In genomic region chr12:2118481-2119255, GRCh38 we compare ENCODE assay signal across 27 cellular contexts.
A peak's percentile ranks its signal among the peaks of the same experiment; 100 is the strongest.
DNase-seq lines count a peak whose midpoint lies in the region; ATAC-seq and TF ChIP-seq lines count a peak whose summit lies in the region.
"Had no signal": no experiment of that assay in that cellular context is flagged by ENCODE, and none has a peak within 500 bp of the region (broad histone marks: within the 10 kb centered on the region; RNA-seq: fewer than 3 reads in every experiment).

No MANE protein-coding gene starts in this region.

- H3K27me3 ChIP-seq in esophagus squamous epithelium (no peaks in the 10 kb centered on the region), right atrium auricular region (no peaks in the 10 kb centered on the region), spleen (replicated peaks in 1 of 7) (no peaks in the 10 kb centered on the region), neural progenitor cell (no peaks in the 10 kb centered on the region)
- H3K27me3 ChIP-seq: body of pancreas, dorsolateral prefrontal cortex, gastrocnemius medialis, neutrophil had no signal

- H3K36me3 Mint-ChIP-seq in neural progenitor cell: no peaks in the 10 kb centered on the region

- peaks cover 13% of the 10 kb centered on the region for H3K4me1 Mint-ChIP-seq in neural progenitor cell
- H3K4me1 Mint-ChIP-seq: activated naive CD8-positive, alpha-beta T cell treated with anti-CD3 and anti-CD28 coated beads, Interleukin-2, amount 50 U/mL, for 24 hours had no signal

- H3K4me1 ChIP-seq in esophagus squamous epithelium (peaks cover 0 to 31% (median 0%) of the 10 kb centered on the region in 3 donors), right atrium auricular region (peaks cover 0 to 23% of the 10 kb centered on the region in 2 donors), spleen (peaks cover 0 to 8% (median 0%) of the 10 kb centered on the region in 6 donors), neural progenitor cell (no peaks in the 10 kb centered on the region)
- H3K4me1 ChIP-seq: gastrocnemius medialis had no signal

- peak overlapping the region; percentile 48 to 76 (median 60) for H3K27ac ChIP-seq in esophagus squamous epithelium
- H3K27ac ChIP-seq in right atrium auricular region: peak overlapping the region; percentile 34 to 55
- H3K27ac ChIP-seq in spleen: no peak overlapping the region
- H3K27ac ChIP-seq in neural progenitor cell: no peak overlapping the region
- H3K27ac ChIP-seq: body of pancreas, gastrocnemius medialis, neutrophil had no signal

- intact Hi-C loops in esophagus squamous epithelium (cut with DNase I) (no loop called here), spleen (cut with DNase I; ENCODE audit: low total_unique reads) (no loop called here)

- no peak overlapping the region for H3K4me2 ChIP-seq in neural progenitor cell
- H3K4me2 ChIP-seq: GM23338 had no signal

- no peaks in the 10 kb centered on the region for H3F3A ChIP-seq in neural progenitor cell (ENCODE audit: low read depth)

- H3K27ac Mint-ChIP-seq in neural progenitor cell: no peak overlapping the region
- H3K27ac Mint-ChIP-seq: activated naive CD8-positive, alpha-beta T cell treated with anti-CD3 and anti-CD28 coated beads, Interleukin-2, amount 50 U/mL, for 24 hours; GM23338; HFFc6 had no signal

- H3K27me3 Mint-ChIP-seq in neural progenitor cell (ENCODE audit: insufficient read depth, low read depth): peaks cover 3% of the 10 kb centered on the region
- H3K27me3 Mint-ChIP-seq: activated naive CD8-positive, alpha-beta T cell treated with anti-CD3 and anti-CD28 coated beads, Interleukin-2, amount 50 U/mL, for 24 hours had no signal

- no peak overlapping the region for H2AFZ ChIP-seq in neural progenitor cell (replicated peaks)
- H2AFZ ChIP-seq: GM23338 had no signal

- no peak overlapping the region for H3K4me3 Mint-ChIP-seq in neural progenitor cell
- H3K4me3 Mint-ChIP-seq: activated naive CD8-positive, alpha-beta T cell treated with anti-CD3 and anti-CD28 coated beads, Interleukin-2, amount 50 U/mL, for 24 hours; GM23338; HFFc6 had no signal

- no peak overlapping the region for H3K4me3 ChIP-seq in esophagus squamous epithelium
- no peak overlapping the region for H3K4me3 ChIP-seq in right atrium auricular region
- no peak overlapping the region for H3K4me3 ChIP-seq in spleen
- no peak overlapping the region for H3K4me3 ChIP-seq in neural progenitor cell
- H3K4me3 ChIP-seq: body of pancreas, dorsolateral prefrontal cortex, gastrocnemius medialis, GM23338 had no signal

- ATAC-seq in GM21737 (IDR thresholded peaks at IDR 0.05; ENCODE audit: unreplicated experiment): no peak
- ATAC-seq in HG03469 (IDR thresholded peaks at IDR 0.05; ENCODE audit: unreplicated experiment): no peak
- ATAC-seq: activated CD4-positive, CD25-positive, alpha-beta regulatory T cell treated with anti-CD3 and anti-CD28 coated beads, Interleukin-2, amount 50 U/mL, for 24 hours; activated naive CD8-positive, alpha-beta T cell treated with anti-CD3 and anti-CD28 coated beads, Interleukin-2, amount 50 U/mL, for 24 hours; body of pancreas; gastrocnemius medialis; left colon had no signal

- DNase-seq in esophagus squamous epithelium (lab: John Stamatoyannopoulos, UW) (no peak), right atrium auricular region (ENCODE audit: low spot score) (no peak), spleen (peak; percentile 45), neural progenitor cell (ENCODE audit: low spot score) (no peak), putamen (ENCODE audit: low spot score) (no peak)
- DNase-seq: activated CD4-positive, alpha-beta T cell treated with anti-CD3 and anti-CD28 coated beads, Interleukin-2, amount 50 U/mL, for 4 hours; activated naive CD8-positive, alpha-beta T cell treated with anti-CD3 and anti-CD28 coated beads, Interleukin-2, amount 50 U/mL, for 24 hours; activated T-cell treated with anti-CD3 and anti-CD28 coated beads, Interleukin-2, amount 50 U/mL, for 48 hours; body of pancreas; cerebellar nuclear complex; EL; gastrocnemius medialis; HFFc6; hypothalamus; KG1; left colon; NCI-H1105; NCI-H187 treated with DMSO at 0.1 percent for 48 hours; NCI-H510A treated with DMSO at 0.1 percent for 48 hours; stimulated activated CD4-positive, alpha-beta T cell treated with anti-CD3 and anti-CD28 coated beads, Interleukin-4, amount 100 ng/mL, for 24 hours; substantia nigra had no signal

- H4K20me1 ChIP-seq in neural progenitor cell (ENCODE audit: low read depth): no peaks in the 10 kb centered on the region

- no peak for TF ChIP-seq CTCF in esophagus squamous epithelium (IDR thresholded peaks at IDR 0.05)
- TF ChIP-seq CTCF in right atrium auricular region (IDR thresholded peaks at IDR 0.05): no peak
- TF ChIP-seq CTCF in spleen (IDR thresholded peaks at IDR 0.05 in 8 of 11, conservative IDR thresholded peaks at IDR 0.05 in 3 of 11): no peak
- TF ChIP-seq CTCF in neural progenitor cell (IDR thresholded peaks at IDR 0.05): no peak

- no peaks in the 10 kb centered on the region for H3K9me3 ChIP-seq in esophagus squamous epithelium
- H3K9me3 ChIP-seq in right atrium auricular region: no peaks in the 10 kb centered on the region
- no peaks in the 10 kb centered on the region for H3K9me3 ChIP-seq in spleen
- H3K9me3 ChIP-seq in neural progenitor cell (ENCODE audit: low read depth): no peaks in the 10 kb centered on the region
- H3K9me3 ChIP-seq: body of pancreas, gastrocnemius medialis, neutrophil had no signal

- no peaks in the 10 kb centered on the region for H3K9me3 Mint-ChIP-seq in neural progenitor cell
- H3K9me3 Mint-ChIP-seq: activated naive CD8-positive, alpha-beta T cell treated with anti-CD3 and anti-CD28 coated beads, Interleukin-2, amount 50 U/mL, for 24 hours; GM23338; HFFc6 had no signal

- H3K9ac ChIP-seq in neural progenitor cell: no peak overlapping the region

- H3K36me3 ChIP-seq in esophagus squamous epithelium (no peaks in the 10 kb centered on the region), right atrium auricular region (peaks cover 69% of the 10 kb centered on the region), spleen (peaks cover 0 to 10% (median 0%) of the 10 kb centered on the region in 6 donors), neural progenitor cell (no peaks in the 10 kb centered on the region)
- H3K36me3 ChIP-seq: gastrocnemius medialis, neutrophil had no signal

- WGBS in esophagus squamous epithelium, 2 donors: 81 to 85% methylated on average over 5 to 12 of the region's 12 CpGs
- WGBS in spleen, 5 donors: 84 to 89% (median 86%) methylated on average over 11 to 12 of the region's 12 CpGs

- H3K79me2 ChIP-seq in neural progenitor cell (ENCODE audit: low read depth): no peaks in the 10 kb centered on the region

- TF ChIP-seq POLR2A in esophagus squamous epithelium (IDR thresholded peaks at IDR 0.05) (no peak), spleen (IDR thresholded peaks at IDR 0.05) (no peak)

Comparison
In these comparisons a context has a peak if more than half of its experiments do, and no peak if none do; other contexts are left out.
1. H3K27ac ChIP-seq: peak in esophagus squamous epithelium (4 of 4) and right atrium auricular region (2 of 2); none in spleen (0 of 8) and neural progenitor cell (single experiment).